ENCODE assay signal across 17 cellular contexts in genomic region chr4:155545456-155545855, GRCh38.
DNase-seq lines count a peak whose midpoint lies in the region; ATAC-seq and TF ChIP-seq lines count a peak whose summit lies in the region.
"Had no signal": no experiment of that assay in that cellular context is flagged by ENCODE, and none has a peak within 500 bp of the region (broad histone marks: within the 10 kb centered on the region; RNA-seq: fewer than 3 reads in every experiment).

No MANE protein-coding gene starts in this region.

- H3K9ac ChIP-seq in SK-N-MC (ENCODE audit: insufficient read length): no peak overlapping the region
- H3K9ac ChIP-seq: BLaER1, GM23248 had no signal

- H3K4me3 Mint-ChIP-seq in nephron: no peak overlapping the region
- H3K4me3 Mint-ChIP-seq: B cell; CD4-positive, CD25-positive, alpha-beta regulatory T cell; CD8-positive, alpha-beta T cell had no signal

- H3K4me3 ChIP-seq in left ventricle myocardium inferior (no peak overlapping the region), heart left ventricle (no peak overlapping the region), SK-N-MC (no peak overlapping the region)
- H3K4me3 ChIP-seq: BLaER1, GM23248 had no signal

- no peaks in the 10 kb centered on the region for H3K36me3 Mint-ChIP-seq in nephron (ENCODE audit: low read depth)
- H3K36me3 Mint-ChIP-seq: CD4-positive, CD25-positive, alpha-beta regulatory T cell; CD8-positive, alpha-beta T cell had no signal

- no peaks in the 10 kb centered on the region for H3K27me3 Mint-ChIP-seq in nephron (ENCODE audit: low read depth)
- H3K27me3 Mint-ChIP-seq: B cell; CD4-positive, CD25-positive, alpha-beta regulatory T cell had no signal

- 46 to 59% (median 52%) methylated on average over 2 of the region's 2 CpGs for WGBS in heart left ventricle, 4 donors

- H3K9me3 ChIP-seq in left ventricle myocardium inferior (replicated peaks) (no peaks in the 10 kb centered on the region), heart left ventricle (no peaks in the 10 kb centered on the region), SK-N-MC (ENCODE audit: low read depth, low read length) (no peaks in the 10 kb centered on the region)
- H3K9me3 ChIP-seq: BLaER1, Caco-2 had no signal

- no peaks in the 10 kb centered on the region for H3K36me3 ChIP-seq in left ventricle myocardium inferior
- H3K36me3 ChIP-seq in heart left ventricle: no peaks in the 10 kb centered on the region
- H3K36me3 ChIP-seq in SK-N-MC (ENCODE audit: insufficient read depth, low read length): no peaks in the 10 kb centered on the region
- H3K36me3 ChIP-seq: BLaER1 had no signal

- TF ChIP-seq POLR2A in heart left ventricle (IDR thresholded peaks at IDR 0.05): no peak

- H3K4me1 Mint-ChIP-seq in nephron: peaks cover 8% of the 10 kb centered on the region
- H3K4me1 Mint-ChIP-seq: B cell; CD4-positive, CD25-positive, alpha-beta regulatory T cell had no signal

- H3K27ac Mint-ChIP-seq in nephron: peak overlapping the region; percentile 44 to 84 (median 68)
- H3K27ac Mint-ChIP-seq: B cell; CD4-positive, CD25-positive, alpha-beta regulatory T cell; CD8-positive, alpha-beta T cell had no signal

- DNase-seq in left ventricle myocardium inferior (no peak), heart left ventricle (no peak), SK-N-MC (ENCODE audit: low read depth, low spot score) (peak; percentile 58), islet precursor cell (no peak)
- DNase-seq: Caco-2; CD4-positive, CD25-positive, alpha-beta regulatory T cell; CD8-positive, alpha-beta T cell; DMS153; DND-41; GM23248; H7; HCEC 1CT had no signal

- H3K9me3 Mint-ChIP-seq in nephron: peaks cover 2% of the 10 kb centered on the region
- H3K9me3 Mint-ChIP-seq: CD8-positive, alpha-beta T cell had no signal

- H3K27me3 ChIP-seq in left ventricle myocardium inferior (ENCODE audit: low read depth) (no peaks in the 10 kb centered on the region), heart left ventricle (no peaks in the 10 kb centered on the region)
- H3K27me3 ChIP-seq: BLaER1 had no signal

- ATAC-seq in heart left ventricle: no peak
- no peak for ATAC-seq in HG02938 (IDR thresholded peaks at IDR 0.05; ENCODE audit: unreplicated experiment)
- ATAC-seq: CD8-positive, alpha-beta T cell had no signal

- intact Hi-C loops in left ventricle myocardium inferior (cut with micrococcal nuclease): no loop called here
- intact Hi-C loops in heart left ventricle (cut with DNase I): no loop called here

- no peak for TF ChIP-seq CTCF in left ventricle myocardium inferior (IDR thresholded peaks at IDR 0.05; ENCODE audit: borderline replicate concordance)
- no peak for TF ChIP-seq CTCF in heart left ventricle (IDR thresholded peaks at IDR 0.05)
- no peak for TF ChIP-seq CTCF in nephron (IDR thresholded peaks at IDR 0.05; ENCODE audit: unreplicated experiment in 3 of 3)

- H3K4me1 ChIP-seq in left ventricle myocardium inferior (peaks cover 25% of the 10 kb centered on the region), heart left ventricle (peaks cover 0 to 24% (median 6%) of the 10 kb centered on the region in 12 donors)
- H3K4me1 ChIP-seq: BLaER1, Caco-2 had no signal

- H3K27ac ChIP-seq in left ventricle myocardium inferior (replicated peaks) (peak overlapping the region; percentile 58), heart left ventricle (peak overlapping the region in 1 of 12 donors; percentile 35), SK-N-MC (no peak overlapping the region)
- H3K27ac ChIP-seq: BLaER1, C4-2B, GM23248 had no signal
